ENCODE assay signal across 9 cellular contexts in genomic region chr3:119524931-119525662, GRCh38. TPM values are rescaled to one million over a fixed set of nuclear protein-coding genes. Genes with fewer than 3 reads are reported as not detected.
A peak's percentile ranks its signal among the peaks of the same experiment; 100 is the strongest.
DNase-seq lines count a peak whose midpoint lies in the region; FAIRE-seq and TF ChIP-seq lines count a peak whose summit lies in the region.
"Had no signal": no experiment of that assay in that cellular context is flagged by ENCODE, and none has a peak within 500 bp of the region (broad histone marks: within the 10 kb centered on the region; RNA-seq: fewer than 3 reads in every experiment).

No MANE protein-coding gene starts in this region.

- FAIRE-seq in D721Med (lab: Jason Lieb, UNC) = no peak

- TF ChIP-seq CTCF in D721Med (IDR thresholded peaks at IDR 0.05; ENCODE audit: insufficient read depth, missing control alignments) (peak; percentile 20), chondrocyte (IDR thresholded peaks at IDR 0.05) (peak; percentile 65), nephron (IDR thresholded peaks at IDR 0.05; ENCODE audit: unreplicated experiment in 3 of 3) (peak in 2 of 3 experiments; percentile 26)

- H3K9me3 Mint-ChIP-seq in chondrocyte (ENCODE audit: low read depth) (no peaks in the 10 kb centered on the region), nephron (peaks cover 4% of the 10 kb centered on the region)

- H3K4me1 Mint-ChIP-seq in chondrocyte (ENCODE audit: low read depth) (peaks cover 5% of the 10 kb centered on the region), nephron (no peaks in the 10 kb centered on the region)

- DNase-seq in D721Med (ENCODE audit: insufficient read length, low spot score) (no peak), Kasumi-1 (lab: John Stamatoyannopoulos, UW) (peak; percentile 16 to 26), chondrocyte (ENCODE audit: low spot score) (no peak), SKM-1 (lab: John Stamatoyannopoulos, UW; ENCODE audit: unreplicated experiment) (no peak), NCI-H2171 (lab: John Stamatoyannopoulos, UW) (no peak), ureter (ENCODE audit: low spot score) (no peak), NCI-H128 (lab: John Stamatoyannopoulos, UW; ENCODE audit: unreplicated experiment) (no peak)
- DNase-seq: NK-92 treated with Interleukin-12 subunit alpha and Interleukin-12 subunit beta, amount 100 ng/mL, for 24 hours had no signal

- H3K27me3 Mint-ChIP-seq in chondrocyte (ENCODE audit: low read depth) = no peaks in the 10 kb centered on the region
- H3K27me3 Mint-ChIP-seq in nephron (ENCODE audit: low read depth) = no peaks in the 10 kb centered on the region

- peaks cover 25% of the 10 kb centered on the region for H3K36me3 Mint-ChIP-seq in chondrocyte (ENCODE audit: low read depth)
- peaks cover 48% of the 10 kb centered on the region for H3K36me3 Mint-ChIP-seq in nephron (ENCODE audit: low read depth)

- H3K27ac Mint-ChIP-seq in chondrocyte (ENCODE audit: unreplicated experiment) = no peak overlapping the region
- no peak overlapping the region for H3K27ac Mint-ChIP-seq in nephron

- no peak overlapping the region for H3K4me3 Mint-ChIP-seq in chondrocyte (ENCODE audit: unreplicated experiment)
- H3K4me3 Mint-ChIP-seq in nephron = no peak overlapping the region

RNA-seq across cellular contexts. Expression of gene TIMMDC1, which starts 26.8 kb away (rescaled TPM):
- total RNA-seq in chondrocyte = 88.8 to 112 TPM (median 94.8 TPM) in 3 replicates
- total RNA-seq in ureter = 93.8 TPM

RNA-seq across cellular contexts. Expression of gene CD80, which starts 34.3 kb away (rescaled TPM):
- total RNA-seq in chondrocyte (not detected in 3 replicates), ureter (0.26 TPM)

RNA-seq across cellular contexts. Expression of gene ADPRH, which starts 54.2 kb away (rescaled TPM):
- total RNA-seq in chondrocyte = 1.4 to 5.3 TPM (median 3.9 TPM) in 3 replicates
- 8.6 TPM for total RNA-seq in ureter

RNA-seq across cellular contexts. Expression of gene POGLUT1, which starts 56.3 kb away (rescaled TPM):
- total RNA-seq in chondrocyte = 17.9 to 21.5 TPM (median 20.3 TPM) in 3 replicates
- total RNA-seq in ureter = 34.7 TPM

Comparison
In these comparisons a context has a peak if more than half of its experiments do, and no peak if none do; other contexts are left out.
1. DNase-seq: peak in Kasumi-1 (2 of 2); none in D721Med (single experiment), chondrocyte (single experiment), SKM-1 (single experiment), NCI-H2171 (single experiment), ureter (single experiment) and NCI-H128 (single experiment).
2. Peak in every context shown above with its lines, with median percentiles within 50 percentile points of each other: CTCF ChIP-seq.